10 cellular contexts compared by ENCODE assay signal in the genomic region with DNA sequence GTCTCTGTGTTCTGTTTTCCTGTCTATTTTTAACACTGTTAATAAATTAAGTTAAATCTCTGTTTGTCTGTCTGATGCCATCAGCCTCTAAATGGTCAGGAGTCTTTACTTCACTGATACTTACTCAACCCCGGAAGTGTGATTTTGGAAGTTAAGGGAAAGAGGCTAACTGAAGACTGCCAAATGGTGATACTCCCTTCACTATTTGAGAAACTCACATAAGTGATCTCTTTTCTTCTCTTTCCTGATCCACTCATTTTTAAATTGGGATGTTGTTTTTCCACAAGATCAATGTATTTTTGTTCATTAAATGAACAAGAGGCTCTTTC. TPM values are rescaled to one million over a fixed set of nuclear protein-coding genes. Genes with fewer than 3 reads are reported as not detected.
DNase-seq lines count a peak whose midpoint lies in the region; ATAC-seq and TF ChIP-seq lines count a peak whose summit lies in the region.
"Had no signal": no experiment of that assay in that cellular context is flagged by ENCODE, and none has a peak within 500 bp of the region (broad histone marks: within the 10 kb centered on the region; RNA-seq: fewer than 3 reads in every experiment).

No MANE protein-coding gene starts in this region.

- no peaks in the 10 kb centered on the region for H3K27me3 ChIP-seq in dorsolateral prefrontal cortex
- H3K27me3 ChIP-seq in muscle layer of duodenum (ENCODE audit: low read depth, low read length) = no peaks in the 10 kb centered on the region
- H3K27me3 ChIP-seq in upper lobe of right lung = no peaks in the 10 kb centered on the region

- H3K4me3 Mint-ChIP-seq in activated naive CD4-positive, alpha-beta T cell treated with anti-CD3 and anti-CD28 coated beads for 36 hours = peak overlapping the region; percentile 64
- no peak overlapping the region for H3K4me3 Mint-ChIP-seq in activated CD4-positive, alpha-beta T cell treated with anti-CD3 and anti-CD28 coated beads, Interleukin-2, amount 10 ng/mL, durations not matched to agents 7 days and 5 days

- no peak for DNase-seq in activated naive CD4-positive, alpha-beta T cell treated with anti-CD3 and anti-CD28 coated beads for 36 hours
- DNase-seq in activated naive CD4-positive, alpha-beta T cell (lab: John Stamatoyannopoulos, UW) = no peak
- DNase-seq in dorsolateral prefrontal cortex (no peak), upper lobe of right lung (no peak), lower leg skin (ENCODE audit: low spot score in 2 of 2) (no peak)
- no peak for DNase-seq in activated CD4-positive, alpha-beta T cell treated with anti-CD3 and anti-CD28 coated beads, Interleukin-2, amount 10 ng/mL, durations not matched to agents 7 days and 5 days
- DNase-seq: NCI-H69 had no signal

- no peaks in the 10 kb centered on the region for H3K27me3 Mint-ChIP-seq in activated naive CD4-positive, alpha-beta T cell treated with anti-CD3 and anti-CD28 coated beads for 36 hours (ENCODE audit: low read depth)
- peaks cover 2% of the 10 kb centered on the region for H3K27me3 Mint-ChIP-seq in activated CD4-positive, alpha-beta T cell treated with anti-CD3 and anti-CD28 coated beads, Interleukin-2, amount 10 ng/mL, durations not matched to agents 7 days and 5 days

- no peaks in the 10 kb centered on the region for H3K9me3 Mint-ChIP-seq in activated naive CD4-positive, alpha-beta T cell treated with anti-CD3 and anti-CD28 coated beads for 36 hours
- peaks cover 9% of the 10 kb centered on the region for H3K9me3 Mint-ChIP-seq in activated CD4-positive, alpha-beta T cell treated with anti-CD3 and anti-CD28 coated beads, Interleukin-2, amount 10 ng/mL, durations not matched to agents 7 days and 5 days

- intact Hi-C loops in activated naive CD4-positive, alpha-beta T cell treated with anti-CD3 and anti-CD28 coated beads for 36 hours (cut with micrococcal nuclease) = loop anchor here (1.0 to 5.0 kb wide), 5 partner anchors 9 to 241 kb away; no protein-coding TSS in a partner anchor
- intact Hi-C loops in dorsolateral prefrontal cortex (cut with DNase I) = no loop called here
- intact Hi-C loops in upper lobe of right lung (cut with DNase I) = no loop called here
- intact Hi-C loops in lower leg skin (cut with DNase I; ENCODE audit: low total_unique reads) = no loop called here

- no peak for TF ChIP-seq POLR2A in lower leg skin (IDR thresholded peaks at IDR 0.05)

- WGBS in lower leg skin, 2 donors = 40 to 50% methylated on average over 1 of the region's 1 CpG

- no peaks in the 10 kb centered on the region for H3K36me3 Mint-ChIP-seq in activated naive CD4-positive, alpha-beta T cell treated with anti-CD3 and anti-CD28 coated beads for 36 hours (ENCODE audit: low read depth)
- H3K36me3 Mint-ChIP-seq in activated CD4-positive, alpha-beta T cell treated with anti-CD3 and anti-CD28 coated beads, Interleukin-2, amount 10 ng/mL, durations not matched to agents 7 days and 5 days (ENCODE audit: low read depth) = peaks cover 8% of the 10 kb centered on the region

- no peaks in the 10 kb centered on the region for H3K36me3 ChIP-seq in muscle layer of duodenum (ENCODE audit: control insufficient read depth in 1 of 2, insufficient read depth in 2 of 2, low read length in 2 of 2)
- H3K36me3 ChIP-seq in upper lobe of right lung = no peaks in the 10 kb centered on the region

- H3K27ac Mint-ChIP-seq in activated naive CD4-positive, alpha-beta T cell treated with anti-CD3 and anti-CD28 coated beads for 36 hours = no peak overlapping the region
- H3K27ac Mint-ChIP-seq in activated CD4-positive, alpha-beta T cell treated with anti-CD3 and anti-CD28 coated beads, Interleukin-2, amount 10 ng/mL, durations not matched to agents 7 days and 5 days = no peak overlapping the region

- peaks cover 6 to 9% of the 10 kb centered on the region in 2 donors for H3K4me1 ChIP-seq in muscle layer of duodenum (ENCODE audit: control insufficient read depth in 1 of 2, insufficient read depth in 2 of 2, low read length in 2 of 2)
- peaks cover 8% of the 10 kb centered on the region for H3K4me1 ChIP-seq in upper lobe of right lung

- CTCF ChIA-PET in activated naive CD4-positive, alpha-beta T cell treated with anti-CD3 and anti-CD28 coated beads for 36 hours (lab: Charles Lee) = interaction anchor here (0.8 to 0.9 kb wide), 2 partner anchors 26 to 45 kb away, joined by 4 to 5 read pairs; no protein-coding TSS in a partner anchor
- CTCF ChIA-PET in activated CD4-positive, alpha-beta T cell treated with anti-CD3 and anti-CD28 coated beads, Interleukin-2, amount 10 ng/mL, durations not matched to agents 7 days and 5 days (lab: Charles Lee) = interaction anchor here (0.7 kb wide), 1 partner anchor 30 kb away, joined by 3 read pairs; no protein-coding TSS in a partner anchor

- H3K4me3 ChIP-seq in dorsolateral prefrontal cortex = peak overlapping the region in 27 of 59 donors; percentile 1 to 50 (median 29)
- H3K4me3 ChIP-seq in muscle layer of duodenum (ENCODE audit: low read depth in 1 of 2, low read length in 2 of 2) = peak overlapping the region; percentile 9 to 56
- H3K4me3 ChIP-seq in upper lobe of right lung = peak overlapping the region; percentile 48
- H3K4me3 ChIP-seq in lower leg skin (ENCODE audit: low read depth, poor library complexity, severe bottlenecking) = no peak overlapping the region

- TF ChIP-seq CTCF in dorsolateral prefrontal cortex (IDR thresholded peaks at IDR 0.05 in 54 of 56, conservative IDR thresholded peaks at IDR 0.05 in 2 of 56; ENCODE audit: low read depth in 1 of 56, partially characterized antibody in 56 of 56) (no peak), upper lobe of right lung (IDR thresholded peaks at IDR 0.05) (no peak), lower leg skin (IDR thresholded peaks at IDR 0.05) (no peak)

- POLR2A ChIA-PET in activated CD4-positive, alpha-beta T cell treated with anti-CD3 and anti-CD28 coated beads, Interleukin-2, amount 10 ng/mL, durations not matched to agents 7 days and 5 days (lab: Charles Lee) = no interaction called here

- ATAC-seq in upper lobe of right lung = no peak
- no peak for ATAC-seq in GM18498 (IDR thresholded peaks at IDR 0.05; ENCODE audit: unreplicated experiment)

- peaks cover 26% of the 10 kb centered on the region for H3K4me1 Mint-ChIP-seq in activated naive CD4-positive, alpha-beta T cell treated with anti-CD3 and anti-CD28 coated beads for 36 hours (ENCODE audit: low read depth)
- H3K4me1 Mint-ChIP-seq in activated CD4-positive, alpha-beta T cell treated with anti-CD3 and anti-CD28 coated beads, Interleukin-2, amount 10 ng/mL, durations not matched to agents 7 days and 5 days = peaks cover 17% of the 10 kb centered on the region

- H3K9me3 ChIP-seq in muscle layer of duodenum (ENCODE audit: control insufficient read depth in 1 of 2, low read length in 2 of 2) (no peaks in the 10 kb centered on the region), upper lobe of right lung (no peaks in the 10 kb centered on the region)

- peak overlapping the region in 35 of 59 donors; percentile 13 to 76 (median 43) for H3K27ac ChIP-seq in dorsolateral prefrontal cortex
- H3K27ac ChIP-seq in muscle layer of duodenum (ENCODE audit: low read length) = peak overlapping the region; percentile 61
- peak overlapping the region; percentile 70 for H3K27ac ChIP-seq in upper lobe of right lung

RNA-seq across cellular contexts. Expression of gene CASP12, which starts 0.4 kb away (rescaled TPM):
- not detected for total RNA-seq in activated naive CD4-positive, alpha-beta T cell treated with anti-CD3 and anti-CD28 coated beads for 36 hours
- 1 to 10 TPM in 6 of 120 experiments, under 1 TPM in 22, not detected in 92; 0.25 to 1.4 (median 0.66) TPM for total RNA-seq in dorsolateral prefrontal cortex
- 2.4 TPM for total RNA-seq in upper lobe of right lung
- total RNA-seq in lower leg skin = 1 to 10 TPM in 1 of 4 donors, under 1 TPM in 2, not detected in 1; 0.64 to 1.1 (median 0.84) TPM
- total RNA-seq in activated CD4-positive, alpha-beta T cell treated with anti-CD3 and anti-CD28 coated beads, Interleukin-2, amount 10 ng/mL, durations not matched to agents 7 days and 5 days = not detected
- total RNA-seq: temporal lobe had no signal
